ENCODE assay signal across 8 cellular contexts in genomic region chr4:112231779-112232713, GRCh38. TPM values are rescaled to one million over a fixed set of nuclear protein-coding genes. Genes with fewer than 3 reads are reported as not detected.
DNase-seq lines count a peak whose midpoint lies in the region; ATAC-seq and TF ChIP-seq lines count a peak whose summit lies in the region.

AP1AR (plus strand) TSS chr4:112231787; CDS start chr4:112232092, 305 bp downstream.

- ATAC-seq in HG02610 (IDR thresholded peaks at IDR 0.05; ENCODE audit: unreplicated experiment) (peak; percentile 63), left cardiac atrium (peak; percentile 84 to 89), psoas muscle (peak; percentile 79 to 83 (median 81))

- intact Hi-C loops in T-helper 1 cell treated with Interleukin-12 subunit alpha and Interleukin-12 subunit beta and Interleukin-4 antibody, amounts not matched to agents 30 ng/mL and 1 ng/mL, for 36 hours (cut with micrococcal nuclease) = loop anchor here (1.0 to 10.0 kb wide), 14 partner anchors 18 to 1530 kb away; partner anchors contain the start of genes ALPK1, CAMK2D, FAM241A and LARP7
- intact Hi-C loops in left cardiac atrium (cut with DNase I) (loop anchor here (5.0 kb wide), 2 partner anchors 85 to 130 kb away; partner anchors contain the start of gene FAM241A (in 1 of the 2)), psoas muscle (cut with DNase I) (loop anchor here in 1 of 2 donors (2.0 to 5.0 kb wide), 2 partner anchors 59 to 85 kb away; partner anchors contain the start of gene FAM241A)

- H3K36me3 ChIP-seq in psoas muscle (ENCODE audit: insufficient read depth in 1 of 2, low read depth in 1 of 2) (no peaks in the 10 kb centered on the region), urinary bladder (ENCODE audit: insufficient read depth) (no peaks in the 10 kb centered on the region)

- peak within 1 kb of the TSS; percentile 94 for H3K4me3 ChIP-seq in GM12875 (ENCODE audit: low read depth, low read length)
- peak within 1 kb of the TSS; percentile 97 for H3K4me3 ChIP-seq in psoas muscle
- H3K4me3 ChIP-seq in urinary bladder (ENCODE audit: low read depth, low read length) = peak within 1 kb of the TSS; percentile 75

- DNase-seq in NCI-H1092 (lab: John Stamatoyannopoulos, UW) = peak; percentile 67
- DNase-seq in amniotic epithelial cell (ENCODE audit: low read depth) = peak; percentile 59
- peak; percentile 88 for DNase-seq in left cardiac atrium
- peak; percentile 85 to 91 for DNase-seq in psoas muscle

- H3K9me3 ChIP-seq in psoas muscle = no peaks in the 10 kb centered on the region

- H3K27me3 ChIP-seq in psoas muscle (ENCODE audit: insufficient read depth in 3 of 3, low read length in 2 of 3) = no peaks in the 10 kb centered on the region

- TF ChIP-seq CTCF in GM12875 (IDR thresholded peaks at IDR 0.05; ENCODE audit: borderline replicate concordance, insufficient read depth, low read depth, low read length) (peak; percentile 54), psoas muscle (IDR thresholded peaks at IDR 0.05) (peak; percentile 37)

- WGBS in psoas muscle, 3 donors = 0 to 1% (median 1%) methylated on average over 38 to 70 of the region's 70 CpGs
- WGBS in urinary bladder = under 1% methylated on average over 70 of the region's 70 CpGs

- peaks cover 27% of the 10 kb centered on the region for H3K4me1 ChIP-seq in psoas muscle
- H3K4me1 ChIP-seq in urinary bladder (ENCODE audit: insufficient read depth) = no peaks in the 10 kb centered on the region

- H3K27ac ChIP-seq in psoas muscle (peak within 1 kb of the TSS; percentile 99), urinary bladder (ENCODE audit: low read depth) (peak within 1 kb of the TSS; percentile 93)

RNA-seq across cellular contexts. Expression of gene AP1AR, which starts in this region (rescaled TPM):
- total RNA-seq in T-helper 1 cell treated with Interleukin-12 subunit alpha and Interleukin-12 subunit beta and Interleukin-4 antibody, amounts not matched to agents 30 ng/mL and 1 ng/mL, for 36 hours = 14.6 and 14.9 TPM in 2 replicates
- 10 to 100 TPM in 1 of 2 donors, 1 to 10 TPM in 1; 9.6 to 13.6 TPM for total RNA-seq in left cardiac atrium
- 10 to 100 TPM in 2 of 4 donors, 1 to 10 TPM in 2; 5.3 to 12.1 (median 10.2) TPM for total RNA-seq in psoas muscle
- 10 to 100 TPM in 1 of 3 donors, 1 to 10 TPM in 2; 5.8 to 19.8 (median 9.9) TPM for polyA plus RNA-seq in psoas muscle
- total RNA-seq in urinary bladder = 29.1 TPM
- 21.9 TPM for polyA plus RNA-seq in urinary bladder

Comparison
In these comparisons a context has a peak if more than half of its experiments do, and no peak if none do; other contexts are left out.
1. Peak in every context shown above with its lines: DNase-seq, ATAC-seq, H3K4me3 ChIP-seq and H3K27ac ChIP-seq.